In genomic region chr17:27352481-27353460, GRCh38 we compare ENCODE assay signal across 8 cellular contexts. TPM values are rescaled to one million over a fixed set of nuclear protein-coding genes. Genes with fewer than 3 reads are reported as not detected.
DNase-seq lines count a peak whose midpoint lies in the region; ATAC-seq and TF ChIP-seq lines count a peak whose summit lies in the region.

No MANE protein-coding gene starts in this region.

- no peaks in the 10 kb centered on the region for H3K79me2 ChIP-seq in MM.1S (ENCODE audit: low read length)

- H3K9me3 Mint-ChIP-seq in natural killer cell: no peaks in the 10 kb centered on the region

- peak overlapping the region; percentile 83 for H3K4me3 Mint-ChIP-seq in natural killer cell

- peak overlapping the region; percentile 89 to 98 for H3K27ac Mint-ChIP-seq in natural killer cell

- H3F3A ChIP-seq in MM.1S (ENCODE audit: insufficient read depth, low read length): peaks cover 6% of the 10 kb centered on the region; the same call in 1 of the 2 replicates

- H3K4me1 ChIP-seq in MM.1S (ENCODE audit: low read length): peaks cover 5% of the 10 kb centered on the region; the same call in 1 of the 2 replicates

- ATAC-seq in natural killer cell (no peak), HG03097 (IDR thresholded peaks at IDR 0.05; ENCODE audit: low FRiP score, unreplicated experiment) (no peak)

- H3K9me3 ChIP-seq in MM.1S (replicated peaks; ENCODE audit: insufficient read depth, low read length): no peaks in the 10 kb centered on the region

- no peaks in the 10 kb centered on the region for H3K36me3 Mint-ChIP-seq in natural killer cell

- H3K27me3 Mint-ChIP-seq in natural killer cell (ENCODE audit: low read depth in 2 of 2): no peaks in the 10 kb centered on the region

- no peaks in the 10 kb centered on the region for H3K36me3 ChIP-seq in MM.1S (replicated peaks; ENCODE audit: insufficient read depth, low read length)

- peak overlapping the region; percentile 89 for H3K27ac ChIP-seq in C4-2B
- H3K27ac ChIP-seq in MM.1S (ENCODE audit: low read length): 0 out of 2 replicates have a peak overlapping the region, but pooled peaks have one; percentile 38

- H3K4me2 ChIP-seq in MM.1S (ENCODE audit: low read depth, low read length): peak overlapping the region; percentile 95; the same call in 1 of the 2 replicates

- H4K20me1 ChIP-seq in MM.1S (ENCODE audit: insufficient read depth, low read length): no peaks in the 10 kb centered on the region

- intact Hi-C loops in natural killer cell (cut with micrococcal nuclease): loop anchor here (1.0 to 5.0 kb wide), 4 partner anchors 20 to 300 kb away; partner anchors contain the start of gene WSB1

- no peaks in the 10 kb centered on the region for H3K9me2 ChIP-seq in MM.1S (replicated peaks; ENCODE audit: insufficient read depth, low read length)

- no peaks in the 10 kb centered on the region for H3K27me3 ChIP-seq in MM.1S (replicated peaks; ENCODE audit: insufficient read depth, low read length)

- peak overlapping the region; percentile 96 for H3K4me3 ChIP-seq in MM.1S (ENCODE audit: low read length)

- no peak for TF ChIP-seq CTCF in C4-2B (conservative IDR thresholded peaks at IDR 0.05)
- TF ChIP-seq CTCF in MM.1S (IDR thresholded peaks at IDR 0.05; ENCODE audit: low read length): no peak
- no peak for TF ChIP-seq CTCF in natural killer cell (IDR thresholded peaks at IDR 0.05)
- TF ChIP-seq CTCF in GM20000 (IDR thresholded peaks at IDR 0.05; ENCODE audit: extremely low read depth, missing control alignments): no peak

- DNase-seq in MM.1S: no peak
- DNase-seq in dermis blood vessel endothelial cell: peak; percentile 68
- DNase-seq in natural killer cell: no peak
- no peak for DNase-seq in NCI-H1436 (lab: John Stamatoyannopoulos, UW)
- no peak for DNase-seq in GM20000 (ENCODE audit: low spot score)
- no peak for DNase-seq in A172 (ENCODE audit: low spot score)

- H3K9ac ChIP-seq in MM.1S (ENCODE audit: low read length): peak overlapping the region; percentile 96

- peaks cover 43 to 50% of the 10 kb centered on the region in 2 donors for H3K4me1 Mint-ChIP-seq in natural killer cell

- peak overlapping the region; percentile 91 for H2AFZ ChIP-seq in MM.1S (ENCODE audit: low read length)

RNA-seq across cellular contexts. Expression of gene WSB1, which starts 58.9 kb away (rescaled TPM):
- total RNA-seq in dermis blood vessel endothelial cell: 783 and 844 TPM in 2 replicates
- total RNA-seq in natural killer cell: 100 to 1,000 TPM; 124 to 205 (median 187) TPM
- 50.5 and 81.1 TPM in 2 replicates for total RNA-seq in A172 (2014; rRNA removed; shearing (Covaris generic))
